In the genomic region with DNA sequence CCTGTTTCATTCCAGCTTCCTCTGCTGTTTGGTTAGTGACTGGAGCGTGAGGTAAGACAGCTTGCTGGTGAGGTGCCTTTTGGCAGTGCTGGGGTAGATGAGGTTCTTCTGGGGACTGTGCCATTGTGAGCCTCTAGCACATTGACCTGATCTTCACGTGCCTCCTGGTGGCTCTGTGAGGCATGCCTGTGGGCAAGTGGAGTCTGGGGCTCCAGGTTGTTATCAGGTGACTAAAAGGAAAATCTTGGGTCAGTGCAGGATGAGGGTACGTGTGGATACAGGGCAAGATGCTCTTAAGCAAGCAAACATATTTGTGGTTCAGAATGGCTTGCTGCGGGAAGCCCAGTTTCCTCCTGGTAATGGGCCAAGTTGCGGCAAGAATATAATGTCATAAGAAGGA, we compare ENCODE assay signal across 12 cellular contexts.
DNase-seq lines count a peak whose midpoint lies in the region; ATAC-seq and TF ChIP-seq lines count a peak whose summit lies in the region.
"Had no signal": no experiment of that assay in that cellular context is flagged by ENCODE, and none has a peak within 500 bp of the region (broad histone marks: within the 10 kb centered on the region; RNA-seq: fewer than 3 reads in every experiment).

No MANE protein-coding gene starts in this region.

- TF ChIP-seq CTCF in AG10803 (conservative IDR thresholded peaks at IDR 0.05; ENCODE audit: low read length): peak; percentile 49
- TF ChIP-seq CTCF in GM23338 (conservative IDR thresholded peaks at IDR 0.05; ENCODE audit: low read depth in 2 of 2): peak in 1 of 2 experiments; percentile 37; a peak in 2 of 4 replicates
- no peak for TF ChIP-seq CTCF in fibroblast of villous mesenchyme (IDR thresholded peaks at IDR 0.05; ENCODE audit: insufficient read depth, low read depth, low read length)
- TF ChIP-seq CTCF in CD14-positive monocyte (IDR thresholded peaks at IDR 0.05): no peak

- H4K20me1 ChIP-seq in GM23338 (replicated peaks; ENCODE audit: insufficient read depth): no peaks in the 10 kb centered on the region

- H3K36me3 ChIP-seq in GM23338 (ENCODE audit: insufficient read depth): no peaks in the 10 kb centered on the region

- no peak overlapping the region for H3K27ac ChIP-seq in GM23338 (ENCODE audit: low read depth)

- H3K9me3 Mint-ChIP-seq in GM23338 (no peaks in the 10 kb centered on the region; the same call in 2 of the 3 replicates), CD14-positive monocyte (peaks cover 0 to 13% (median 6%) of the 10 kb centered on the region in 7 donors)

- H3K4me1 ChIP-seq in GM23338 (ENCODE audit: insufficient read depth): no peaks in the 10 kb centered on the region

- H3K36me3 Mint-ChIP-seq in GM23338 (ENCODE audit: low read depth) (peaks cover 3% of the 10 kb centered on the region; the same call in 2 of the 3 replicates), CD14-positive monocyte (no peaks in the 10 kb centered on the region)
- H3K36me3 Mint-ChIP-seq: CD8-positive, alpha-beta memory T cell had no signal

- H3K27ac Mint-ChIP-seq in GM23338 (no peak overlapping the region), CD14-positive monocyte (peak overlapping the region in 1 of 7 donors; percentile 20)
- H3K27ac Mint-ChIP-seq: CD8-positive, alpha-beta memory T cell; progenitor cell of endocrine pancreas had no signal

- H3K27me3 ChIP-seq in GM23338 (ENCODE audit: insufficient read depth): no peaks in the 10 kb centered on the region

- H3K4me2 ChIP-seq in GM23338: no peak overlapping the region

- 0 out of 2 replicates have a peak, but pooled peaks cover 3% of the 10 kb centered on the region for H3K9me2 ChIP-seq in GM23338 (ENCODE audit: insufficient read depth)

- intact Hi-C loops in CD14-positive monocyte (cut with micrococcal nuclease): loop anchor here in 1 of 2 donors (10.0 kb wide), 1 partner anchor 62 kb away; no protein-coding TSS in a partner anchor

- no peaks in the 10 kb centered on the region for H3K27me3 Mint-ChIP-seq in GM23338 (ENCODE audit: insufficient read depth, low read depth, poor library complexity)
- H3K27me3 Mint-ChIP-seq in CD14-positive monocyte (ENCODE audit: low read depth in 3 of 3): peaks cover 31 to 64% (median 59%) of the 10 kb centered on the region in 3 donors

- H3K4me3 Mint-ChIP-seq in GM23338 (no peak overlapping the region), CD14-positive monocyte (peak overlapping the region in 1 of 2 donors; percentile 58)
- H3K4me3 Mint-ChIP-seq: CD8-positive, alpha-beta memory T cell had no signal

- H3K4me3 ChIP-seq in AG10803 (ENCODE audit: low read length) (no peak overlapping the region), GM23338 (no peak overlapping the region), fibroblast of villous mesenchyme (ENCODE audit: low read depth, low read length) (no peak overlapping the region)

- peaks cover 4% of the 10 kb centered on the region for H3K4me1 Mint-ChIP-seq in GM23338
- peaks cover 9% of the 10 kb centered on the region for H3K4me1 Mint-ChIP-seq in CD14-positive monocyte
- H3K4me1 Mint-ChIP-seq: CD8-positive, alpha-beta memory T cell had no signal

- ATAC-seq in GM23338 (peak; percentile 38), HG03565 (IDR thresholded peaks at IDR 0.05; ENCODE audit: unreplicated experiment) (no peak), GM18858 (IDR thresholded peaks at IDR 0.05; ENCODE audit: unreplicated experiment) (no peak)

- H3K79me2 ChIP-seq in GM23338 (replicated peaks; ENCODE audit: insufficient read depth): no peaks in the 10 kb centered on the region

- H2AFZ ChIP-seq in GM23338: no peak overlapping the region

- DNase-seq in AG10803 (ENCODE audit: low read depth) (peak; percentile 96), GM23338 (ENCODE audit: low spot score) (no peak), SKM-1 (lab: John Stamatoyannopoulos, UW; ENCODE audit: unreplicated experiment) (peak; percentile 24), fibroblast of villous mesenchyme (ENCODE audit: low read depth) (peak; percentile 29), CD14-positive monocyte (ENCODE audit: low spot score) (no peak), T-helper 9 cell (no peak)
- DNase-seq: CD8-positive, alpha-beta memory T cell; kidney; NCI-H526 had no signal

- no peaks in the 10 kb centered on the region for H3F3A ChIP-seq in GM23338 (replicated peaks; ENCODE audit: low read depth)

TF ChIP-seq in GM23338, 12 proteins besides CTCF, POLR2A, EP300 and RAD21 (continues in another document):
- TF ChIP-seq STAT1 (IDR thresholded peaks at IDR 0.05; ENCODE audit: unreplicated experiment): no peak
- TF ChIP-seq, protein P1, sequence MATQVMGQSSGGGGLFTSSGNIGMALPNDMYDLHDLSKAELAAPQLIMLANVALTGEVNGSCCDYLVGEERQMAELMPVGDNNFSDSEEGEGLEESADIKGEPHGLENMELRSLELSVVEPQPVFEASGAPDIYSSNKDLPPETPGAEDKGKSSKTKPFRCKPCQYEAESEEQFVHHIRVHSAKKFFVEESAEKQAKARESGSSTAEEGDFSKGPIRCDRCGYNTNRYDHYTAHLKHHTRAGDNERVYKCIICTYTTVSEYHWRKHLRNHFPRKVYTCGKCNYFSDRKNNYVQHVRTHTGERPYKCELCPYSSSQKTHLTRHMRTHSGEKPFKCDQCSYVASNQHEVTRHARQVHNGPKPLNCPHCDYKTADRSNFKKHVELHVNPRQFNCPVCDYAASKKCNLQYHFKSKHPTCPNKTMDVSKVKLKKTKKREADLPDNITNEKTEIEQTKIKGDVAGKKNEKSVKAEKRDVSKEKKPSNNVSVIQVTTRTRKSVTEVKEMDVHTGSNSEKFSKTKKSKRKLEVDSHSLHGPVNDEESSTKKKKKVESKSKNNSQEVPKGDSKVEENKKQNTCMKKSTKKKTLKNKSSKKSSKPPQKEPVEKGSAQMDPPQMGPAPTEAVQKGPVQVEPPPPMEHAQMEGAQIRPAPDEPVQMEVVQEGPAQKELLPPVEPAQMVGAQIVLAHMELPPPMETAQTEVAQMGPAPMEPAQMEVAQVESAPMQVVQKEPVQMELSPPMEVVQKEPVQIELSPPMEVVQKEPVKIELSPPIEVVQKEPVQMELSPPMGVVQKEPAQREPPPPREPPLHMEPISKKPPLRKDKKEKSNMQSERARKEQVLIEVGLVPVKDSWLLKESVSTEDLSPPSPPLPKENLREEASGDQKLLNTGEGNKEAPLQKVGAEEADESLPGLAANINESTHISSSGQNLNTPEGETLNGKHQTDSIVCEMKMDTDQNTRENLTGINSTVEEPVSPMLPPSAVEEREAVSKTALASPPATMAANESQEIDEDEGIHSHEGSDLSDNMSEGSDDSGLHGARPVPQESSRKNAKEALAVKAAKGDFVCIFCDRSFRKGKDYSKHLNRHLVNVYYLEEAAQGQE (IDR thresholded peaks at IDR 0.05; ENCODE audit: unreplicated experiment): no peak
- TF ChIP-seq ZNF331 (CRISPR knock-in tag; IDR thresholded peaks at IDR 0.05; ENCODE audit: low read depth): no peak

Comparison
In these comparisons a context has a peak if more than half of its experiments do, and no peak if none do; other contexts are left out.
1. DNase-seq: peak in AG10803 (single experiment), SKM-1 (single experiment) and fibroblast of villous mesenchyme (single experiment); none in GM23338 (single experiment), CD14-positive monocyte (single experiment) and T-helper 9 cell (single experiment).